11 cellular contexts compared by ENCODE assay signal in genomic region chrX:77597090-77597489, GRCh38.
DNase-seq lines count a peak whose midpoint lies in the region; ATAC-seq, FAIRE-seq and TF ChIP-seq lines count a peak whose summit lies in the region.
"Had no signal": no experiment of that assay in that cellular context is flagged by ENCODE, and none has a peak within 500 bp of the region (broad histone marks: within the 10 kb centered on the region; RNA-seq: fewer than 3 reads in every experiment).

No MANE protein-coding gene starts in this region.

- no peaks in the 10 kb centered on the region for H3K9me3 Mint-ChIP-seq in activated T-cell treated with anti-CD3 and anti-CD28 coated beads, Interleukin-2, amount 50 U/mL, for 72 hours
- H3K9me3 Mint-ChIP-seq: activated naive CD4-positive, alpha-beta T cell treated with anti-CD3 and anti-CD28 coated beads, Interleukin-2, amount 50 U/mL, for 24 hours had no signal

- TF ChIP-seq CTCF in foreskin fibroblast (IDR thresholded peaks at IDR 0.05; ENCODE audit: low read depth, low read length), result peak; percentile 24

- H3K27me3 Mint-ChIP-seq in activated T-cell treated with anti-CD3 and anti-CD28 coated beads, Interleukin-2, amount 50 U/mL, for 72 hours (ENCODE audit: low read depth), result no peaks in the 10 kb centered on the region
- H3K27me3 Mint-ChIP-seq: activated naive CD4-positive, alpha-beta T cell treated with anti-CD3 and anti-CD28 coated beads, Interleukin-2, amount 50 U/mL, for 24 hours had no signal

- in situ Hi-C loops in SK-MEL-5 (cut with HindIII; ENCODE audit: low pct_unique_long_range_greater_than_20kb, low sequenced_read_pairs), result no loop called here

- H3K27ac Mint-ChIP-seq in activated T-cell treated with anti-CD3 and anti-CD28 coated beads, Interleukin-2, amount 50 U/mL, for 72 hours, result peak overlapping the region; percentile 4
- H3K27ac Mint-ChIP-seq: activated naive CD4-positive, alpha-beta T cell treated with anti-CD3 and anti-CD28 coated beads, Interleukin-2, amount 50 U/mL, for 24 hours had no signal

- no peak for FAIRE-seq in H54 (lab: Jason Lieb, UNC)

- no peak overlapping the region for H3K4me3 ChIP-seq in foreskin fibroblast (ENCODE audit: low read depth in 1 of 2, low read length in 2 of 2)
- H3K4me3 ChIP-seq: BLaER1 treated with 17β-estradiol and CSF1 and Interleukin-3, amounts not matched to agents 10 nM and 100 nM had no signal

- DNase-seq in activated T-cell treated with anti-CD3 and anti-CD28 coated beads, Interleukin-2, amount 50 U/mL, for 72 hours, result no peak
- DNase-seq in activated T-cell treated with anti-CD3 and anti-CD28 coated beads, Interleukin-2, amount 50 U/mL, for 1 hour, result no peak
- peak; percentile 21 for DNase-seq in SK-MEL-5 (ENCODE audit: low read depth, low spot score)
- DNase-seq in foreskin fibroblast, result peak; percentile 3 to 30
- peak; percentile 9 for DNase-seq in stromal cell of bone marrow (ENCODE audit: low read depth)
- no peak for DNase-seq in H54 (ENCODE audit: insufficient read length, low spot score)
- no peak for DNase-seq in NCI-H82 treated with DMSO at 0.1 percent for 48 hours (lab: John Stamatoyannopoulos, UW; ENCODE audit: unreplicated experiment)
- DNase-seq: kidney had no signal

- no peak for TF ChIP-seq POLR2A in H54 (IDR thresholded peaks at IDR 0.05; ENCODE audit: low read depth, low read length)

- no peak for ATAC-seq in activated T-cell treated with anti-CD3 and anti-CD28 coated beads, Interleukin-2, amount 50 U/mL, for 72 hours (replicated peaks in 1 of 2)
- no peak for ATAC-seq in GM18867 (IDR thresholded peaks at IDR 0.05; ENCODE audit: unreplicated experiment)

- H3K4me1 Mint-ChIP-seq in activated T-cell treated with anti-CD3 and anti-CD28 coated beads, Interleukin-2, amount 50 U/mL, for 72 hours (ENCODE audit: low read depth), result no peaks in the 10 kb centered on the region

- H3K36me3 Mint-ChIP-seq in activated T-cell treated with anti-CD3 and anti-CD28 coated beads, Interleukin-2, amount 50 U/mL, for 72 hours (ENCODE audit: insufficient read depth in 2 of 2), result peaks cover 4 to 11% of the 10 kb centered on the region in 2 donors

- no peak overlapping the region for H3K4me3 Mint-ChIP-seq in activated T-cell treated with anti-CD3 and anti-CD28 coated beads, Interleukin-2, amount 50 U/mL, for 72 hours
- H3K4me3 Mint-ChIP-seq: activated naive CD4-positive, alpha-beta T cell treated with anti-CD3 and anti-CD28 coated beads, Interleukin-2, amount 50 U/mL, for 24 hours had no signal

Comparison
In these comparisons a context has a peak if more than half of its experiments do, and no peak if none do; other contexts are left out.
1. DNase-seq: peak in SK-MEL-5 (single experiment), foreskin fibroblast (2 of 2) and stromal cell of bone marrow (single experiment); none in activated T-cell treated with anti-CD3 and anti-CD28 coated beads, Interleukin-2, amount 50 U/mL, for 72 hours (0 of 2), activated T-cell treated with anti-CD3 and anti-CD28 coated beads, Interleukin-2, amount 50 U/mL, for 1 hour (single experiment), H54 (single experiment) and NCI-H82 treated with DMSO at 0.1 percent for 48 hours (single experiment).